Comparison of ENCODE assay signal across 19 cellular contexts in the genomic region with DNA sequence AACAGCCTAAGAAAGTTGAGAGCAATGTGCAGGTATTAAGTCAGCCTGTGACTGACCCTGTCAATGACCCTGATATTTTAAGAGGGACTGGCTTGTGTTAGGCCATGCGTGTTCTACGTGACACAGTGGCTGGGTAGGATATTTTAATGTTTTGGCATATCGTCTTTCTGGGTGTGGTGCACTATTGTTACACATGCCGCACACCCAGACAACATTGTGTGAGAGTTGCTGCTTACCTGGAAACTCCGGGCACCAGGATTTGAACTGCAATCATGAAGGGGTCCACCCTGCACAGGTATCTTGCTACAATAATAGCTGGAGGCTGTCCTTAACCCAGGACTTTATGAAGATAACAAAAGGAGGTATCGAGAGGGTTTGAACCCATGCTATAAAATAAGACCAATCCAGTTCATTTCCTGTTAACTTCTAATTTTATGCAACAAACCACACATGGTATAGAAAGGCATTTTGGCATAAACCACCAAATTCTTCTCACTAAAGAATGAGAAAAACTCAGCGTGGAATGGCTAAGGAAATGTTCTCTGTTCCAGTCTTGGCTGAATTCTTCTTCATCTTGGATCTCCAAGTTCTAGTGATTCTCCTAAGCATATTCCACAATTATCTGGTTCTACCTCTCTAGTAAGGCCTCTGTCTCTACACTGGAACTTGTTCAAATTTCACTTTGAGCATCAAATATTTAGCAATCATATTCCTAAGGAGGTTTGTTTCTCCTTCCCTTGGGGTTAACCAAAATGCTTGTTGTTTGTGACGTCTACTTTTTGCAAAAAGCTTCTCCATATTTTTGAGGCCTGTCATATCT.
"Had no signal": no experiment of that assay in that cellular context is flagged by ENCODE, and none has a peak within 500 bp of the region (broad histone marks: within the 10 kb centered on the region; RNA-seq: fewer than 3 reads in every experiment).

No MANE protein-coding gene starts in this region.

- H3K4me3 ChIP-seq: cardiac muscle cell, dorsolateral prefrontal cortex, lung, prostate gland, right atrium auricular region, skin epidermis, transverse colon, vagina had no signal

- H3K27me3 ChIP-seq: cardiac muscle cell, dorsolateral prefrontal cortex, right atrium auricular region, transverse colon, vagina had no signal

- H3K4me1 ChIP-seq: prostate gland, transverse colon, vagina had no signal

- H3K36me3 ChIP-seq: cardiac muscle cell, prostate gland, right atrium auricular region, transverse colon, vagina, WERI-Rb-1 had no signal

- DNase-seq: activated CD4-positive, alpha-beta T cell treated with anti-CD3 and anti-CD28 coated beads, Interleukin-2, amount 50 U/mL, for 4 hours; activated gamma-delta T cell treated with Interleukin-2 at 50 U/mL for 16 hours; amniotic stem cell; dorsolateral prefrontal cortex; foreskin melanocyte; hypothalamus; occipital lobe; T-helper 2 cell; transverse colon; WERI-Rb-1 had no signal

- H3K9me3 ChIP-seq: prostate gland, right atrium auricular region, transverse colon, vagina had no signal

- H3K27me3 Mint-ChIP-seq: stimulated activated naive CD8-positive, alpha-beta T cell treated with anti-CD3 and anti-CD28 coated beads, Interleukin-15, Interleukin-2, amounts not matched to agents 100 ng/mL and 50 ng/mL, for 24 hours had no signal

- H3K27ac Mint-ChIP-seq: activated naive CD4-positive, alpha-beta T cell treated with anti-CD3 and anti-CD28 coated beads, Interleukin-2, amount 50 U/mL, for 72 hours; activated T-helper 1 cell treated with anti-CD3 and anti-CD28 coated beads, Interleukin-12 subunit alpha, Interleukin-12 subunit beta, Interleukin-2, Interleukin-4 antibody, amounts not matched to agents 30 ng/mL and 10 ng/mL and 1 ng/mL, durations not matched to agents 14 hours and 24 hours and 36 hours; stimulated activated naive CD8-positive, alpha-beta T cell treated with anti-CD3 and anti-CD28 coated beads, Interleukin-15, Interleukin-2, amounts not matched to agents 100 ng/mL and 50 ng/mL, for 24 hours had no signal

- H3K4me3 Mint-ChIP-seq: activated T-helper 1 cell treated with anti-CD3 and anti-CD28 coated beads, Interleukin-12 subunit alpha, Interleukin-12 subunit beta, Interleukin-2, Interleukin-4 antibody, amounts not matched to agents 30 ng/mL and 10 ng/mL and 1 ng/mL, durations not matched to agents 14 hours and 24 hours and 36 hours; stimulated activated naive CD8-positive, alpha-beta T cell treated with anti-CD3 and anti-CD28 coated beads, Interleukin-15, Interleukin-2, amounts not matched to agents 100 ng/mL and 50 ng/mL, for 24 hours had no signal

- ATAC-seq: activated naive CD4-positive, alpha-beta T cell treated with anti-CD3 and anti-CD28 coated beads, Interleukin-2, amount 50 U/mL, for 72 hours had no signal

- H3K36me3 Mint-ChIP-seq: activated naive CD4-positive, alpha-beta T cell treated with anti-CD3 and anti-CD28 coated beads, Interleukin-2, amount 50 U/mL, for 72 hours had no signal

- H3K9me3 Mint-ChIP-seq: activated naive CD4-positive, alpha-beta T cell treated with anti-CD3 and anti-CD28 coated beads, Interleukin-2, amount 50 U/mL, for 72 hours; activated T-helper 1 cell treated with anti-CD3 and anti-CD28 coated beads, Interleukin-12 subunit alpha, Interleukin-12 subunit beta, Interleukin-2, Interleukin-4 antibody, amounts not matched to agents 30 ng/mL and 10 ng/mL and 1 ng/mL, durations not matched to agents 14 hours and 24 hours and 36 hours; stimulated activated naive CD8-positive, alpha-beta T cell treated with anti-CD3 and anti-CD28 coated beads, Interleukin-15, Interleukin-2, amounts not matched to agents 100 ng/mL and 50 ng/mL, for 24 hours had no signal
